1 cellular context compared by ENCODE assay signal in genomic region chr10:12334186-12334530, GRCh38.
TF ChIP-seq lines count a peak whose summit lies in the region.

No MANE protein-coding gene starts in this region.

TF ChIP-seq in K562, 482 proteins besides CTCF, POLR2A, EP300 and RAD21 (continued from another document):
- TF ChIP-seq AFF4 (CRISPR knock-in tag; IDR thresholded peaks at IDR 0.05) (no peak), MYC (IDR thresholded peaks at IDR 0.05; ENCODE audit: low read depth, low read length) (no peak), MYC (CRISPR knock-in tag; IDR thresholded peaks at IDR 0.05; ENCODE audit: borderline replicate concordance, low read depth) (no peak), RCOR1 (IDR thresholded peaks at IDR 0.05; ENCODE audit: borderline replicate concordance in 1 of 2, low read depth in 2 of 2, low read length in 2 of 2) (no peak), SIN3B (IDR thresholded peaks at IDR 0.05; ENCODE audit: low read depth) (no peak), HNRNPLL (IDR thresholded peaks at IDR 0.05; ENCODE audit: low read depth, low read length, poor library complexity, severe bottlenecking) (no peak), BDP1 (IDR thresholded peaks at IDR 0.05; ENCODE audit: insufficient read depth, insufficient read length) (no peak), PCBP2 (IDR thresholded peaks at IDR 0.05; ENCODE audit: low read depth, low read length, poor library complexity, severe bottlenecking) (no peak), HDAC1 (IDR thresholded peaks at IDR 0.05) (no peak)
